11 cellular contexts compared by ENCODE assay signal in the genomic region with DNA sequence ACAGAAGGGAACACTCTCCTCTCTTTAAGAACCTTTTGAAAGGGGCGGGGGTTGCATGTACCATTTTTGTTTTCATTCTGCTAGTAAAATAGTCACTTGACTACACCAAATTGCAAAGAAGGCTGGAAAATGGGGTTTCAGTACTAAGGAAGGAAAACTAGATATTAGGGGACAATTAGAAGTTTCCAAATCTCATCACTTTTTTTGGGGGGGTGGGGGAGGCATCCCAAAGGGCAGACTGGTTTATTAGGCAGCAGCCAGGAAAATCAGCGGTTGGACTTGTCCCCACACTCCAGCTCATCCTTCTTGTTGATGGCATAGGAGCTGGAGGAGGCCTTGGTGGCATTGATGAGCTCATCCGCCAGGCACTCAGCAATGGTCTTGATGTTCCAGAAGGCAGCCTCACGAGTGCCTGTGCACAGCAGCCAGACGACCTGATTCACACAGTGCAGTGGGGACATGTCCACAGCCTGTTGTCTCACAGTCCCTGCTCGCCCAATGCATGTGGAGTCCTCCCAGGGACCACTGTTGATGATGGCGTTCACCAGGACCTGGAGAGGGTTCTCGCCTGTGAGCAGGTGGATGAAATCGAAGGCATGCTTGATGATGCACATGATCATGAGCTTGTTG. TPM values are rescaled to one million over a fixed set of nuclear protein-coding genes. Genes with fewer than 3 reads are reported as not detected.
A peak's percentile ranks its signal among the peaks of the same experiment; 100 is the strongest.
DNase-seq lines count a peak whose midpoint lies in the region; ATAC-seq, FAIRE-seq and TF ChIP-seq lines count a peak whose summit lies in the region.
"Had no signal": no experiment of that assay in that cellular context is flagged by ENCODE, and none has a peak within 500 bp of the region (broad histone marks: within the 10 kb centered on the region; RNA-seq: fewer than 3 reads in every experiment).

No MANE protein-coding gene starts in this region.

- H3K27me3 ChIP-seq in CD8-positive, alpha-beta memory T cell (ENCODE audit: insufficient read depth, low read length, poor library complexity, severe bottlenecking) = no peaks in the 10 kb centered on the region
- H3K27me3 ChIP-seq in H9 (ENCODE audit: insufficient read depth, low read length) (no peaks in the 10 kb centered on the region), heart right ventricle (no peaks in the 10 kb centered on the region), pancreas (no peaks in the 10 kb centered on the region)

- H3K56ac ChIP-seq in H9 (ENCODE audit: insufficient read length, low read depth, low read length) = no peak overlapping the region

- no peak overlapping the region for H3K4me2 ChIP-seq in H9 (ENCODE audit: insufficient read depth, insufficient read length, low read length)

- no peaks in the 10 kb centered on the region for H3K27me3 Mint-ChIP-seq in CD8-positive, alpha-beta memory T cell
- peaks cover 2% of the 10 kb centered on the region; the same call in 1 of the 2 replicates for H3K27me3 Mint-ChIP-seq in H9 (ENCODE audit: low read depth)
- H3K27me3 Mint-ChIP-seq in activated naive CD8-positive, alpha-beta T cell treated with anti-CD3 and anti-CD28 coated beads, Interleukin-2, amount 10 ng/mL, durations not matched to agents 7 days and 5 days = peaks cover 3% of the 10 kb centered on the region
- no peaks in the 10 kb centered on the region for H3K27me3 Mint-ChIP-seq in naive thymus-derived CD8-positive, alpha-beta T cell

- H3K23ac ChIP-seq in H9 (ENCODE audit: insufficient read length, low read depth, low read length) = no peak overlapping the region

- H3K9ac ChIP-seq in H9 (ENCODE audit: extremely low read depth, insufficient read length, low read length) = no peak overlapping the region

- no peak overlapping the region for H3T11ph ChIP-seq in H9 (ENCODE audit: low read length)

- FAIRE-seq in pancreas (lab: Jason Lieb, UNC) = no peak

- no peak overlapping the region for H2AK5ac ChIP-seq in H9 (ENCODE audit: insufficient read length, low read length)

- H4K5ac ChIP-seq in H9 (ENCODE audit: insufficient read length, low read depth, low read length) = no peak overlapping the region

- DNase-seq in CD8-positive, alpha-beta memory T cell = no peak
- DNase-seq in H9 (no peak), heart right ventricle (no peak), pancreas (no peak)
- no peak for DNase-seq in activated naive CD8-positive, alpha-beta T cell treated with anti-CD3 and anti-CD28 coated beads, Interleukin-2, amount 10 ng/mL, durations not matched to agents 7 days and 5 days
- no peak for DNase-seq in naive thymus-derived CD8-positive, alpha-beta T cell
- DNase-seq: amniotic stem cell, NCI-H2081 had no signal

- H4K8ac ChIP-seq in H9 (replicated peaks; ENCODE audit: insufficient read length, low read depth, low read length) = no peak overlapping the region

- H2BK15ac ChIP-seq in H9 (ENCODE audit: low read depth, low read length) = no peak overlapping the region

- POLR2A ChIA-PET in CD8-positive, alpha-beta memory T cell (lab: Charles Lee) = interaction anchor here (0.9 to 2.7 kb wide), 2 partner anchors 48 to 61 kb away, joined by 5 to 56 read pairs; a partner anchor contains a TSS
- POLR2A ChIA-PET in activated naive CD8-positive, alpha-beta T cell treated with anti-CD3 and anti-CD28 coated beads, Interleukin-2, amount 10 ng/mL, durations not matched to agents 7 days and 5 days (lab: Charles Lee) = interaction anchor here (2.9 to 4.0 kb wide), 2 partner anchors 9 to 62 kb away, joined by 33 to 95 read pairs; a partner anchor contains a TSS
- POLR2A ChIA-PET in naive thymus-derived CD8-positive, alpha-beta T cell (lab: Charles Lee) = interaction anchor here (0.9 to 4.1 kb wide), 7 partner anchors 9 to 753 kb away, joined by 3 to 112 read pairs (median 6); a partner anchor contains a TSS

- no CpG with 5 or more reads among the region's 9 CpGs for WGBS in H9 (ENCODE audit: extremely low coverage, insufficient read length, low lambda C conversion rate)
- WGBS in heart right ventricle, 2 donors = 81 to 85% methylated on average over 9 of the region's 9 CpGs
- 86 to 92% methylated on average over 9 of the region's 9 CpGs for WGBS in pancreas, 2 donors

- no peak overlapping the region for H2AFZ ChIP-seq in H9 (ENCODE audit: low read length)

- no peak overlapping the region for H4K91ac ChIP-seq in H9 (ENCODE audit: insufficient read length, low read depth, low read length)

- no peak for TF ChIP-seq CTCF in H9 (conservative IDR thresholded peaks at IDR 0.05)
- TF ChIP-seq CTCF in heart right ventricle (IDR thresholded peaks at IDR 0.05) = no peak
- no peak for TF ChIP-seq CTCF in pancreas (IDR thresholded peaks at IDR 0.05)

- H3K18ac ChIP-seq in H9 (ENCODE audit: insufficient read length, low read depth, low read length) = no peak overlapping the region

- no peaks in the 10 kb centered on the region for H3K9me3 Mint-ChIP-seq in CD8-positive, alpha-beta memory T cell
- no peaks in the 10 kb centered on the region for H3K9me3 Mint-ChIP-seq in H9
- H3K9me3 Mint-ChIP-seq in activated naive CD8-positive, alpha-beta T cell treated with anti-CD3 and anti-CD28 coated beads, Interleukin-2, amount 10 ng/mL, durations not matched to agents 7 days and 5 days = no peaks in the 10 kb centered on the region
- no peaks in the 10 kb centered on the region for H3K9me3 Mint-ChIP-seq in naive thymus-derived CD8-positive, alpha-beta T cell

- ATAC-seq in activated naive CD8-positive, alpha-beta T cell treated with anti-CD3 and anti-CD28 coated beads, Interleukin-2, amount 10 ng/mL, durations not matched to agents 7 days and 5 days (ENCODE audit: low read depth) = no peak
- ATAC-seq in naive thymus-derived CD8-positive, alpha-beta T cell = no peak
- no peak for ATAC-seq in heart right ventricle
- no peak for ATAC-seq in GM18907 (IDR thresholded peaks at IDR 0.05; ENCODE audit: unreplicated experiment)
- no peak for ATAC-seq in GM21619 (IDR thresholded peaks at IDR 0.05; ENCODE audit: unreplicated experiment)
- no peak for ATAC-seq in pancreas

- H3K14ac ChIP-seq in H9 (ENCODE audit: insufficient read depth, low read length) = no peak overlapping the region

- no peak overlapping the region for H2BK20ac ChIP-seq in H9 (ENCODE audit: low read depth, low read length, poor library complexity, severe bottlenecking)

- no peak overlapping the region for H3K4ac ChIP-seq in H9 (ENCODE audit: low read depth, low read length)

- intact Hi-C loops in heart right ventricle (cut with DNase I) (no loop called here), pancreas (cut with DNase I) (no loop called here)

- H2BK120ac ChIP-seq in H9 (ENCODE audit: low read depth, low read length, poor library complexity, severe bottlenecking) = no peak overlapping the region

- peaks cover 20% of the 10 kb centered on the region for H3K23me2 ChIP-seq in H9 (ENCODE audit: insufficient read length, low read depth, low read length, poor library complexity, severe bottlenecking)

- H2BK12ac ChIP-seq in H9 (ENCODE audit: insufficient read length, low read depth, low read length) = no peak overlapping the region

- peaks cover 0 to 11% (median 0%) of the 10 kb centered on the region in 3 donors for H3K36me3 Mint-ChIP-seq in CD8-positive, alpha-beta memory T cell
- no peaks in the 10 kb centered on the region; a peak in 2 of 7 replicates for H3K36me3 Mint-ChIP-seq in H9 (ENCODE audit: insufficient read depth in 1 of 3, low read depth in 3 of 3)
- no peaks in the 10 kb centered on the region for H3K36me3 Mint-ChIP-seq in activated naive CD8-positive, alpha-beta T cell treated with anti-CD3 and anti-CD28 coated beads, Interleukin-2, amount 10 ng/mL, durations not matched to agents 7 days and 5 days
- peaks cover 0 to 2% (median 0%) of the 10 kb centered on the region in 3 donors for H3K36me3 Mint-ChIP-seq in naive thymus-derived CD8-positive, alpha-beta T cell

- no peak overlapping the region for H3K4me3 ChIP-seq in CD8-positive, alpha-beta memory T cell (ENCODE audit: low read length)
- H3K4me3 ChIP-seq in heart right ventricle = no peak overlapping the region
- H3K4me3 ChIP-seq in pancreas = peak overlapping the region in 1 of 4 donors; percentile 90

- no peak overlapping the region for H2BK5ac ChIP-seq in H9 (ENCODE audit: insufficient read length, low read length)

- peaks cover 24 to 29% (median 27%) of the 10 kb centered on the region in 3 donors for H3K4me1 Mint-ChIP-seq in CD8-positive, alpha-beta memory T cell
- peaks cover 6 to 8% of the 10 kb centered on the region in 2 experiments for H3K4me1 Mint-ChIP-seq in H9
- peaks cover 18% of the 10 kb centered on the region for H3K4me1 Mint-ChIP-seq in activated naive CD8-positive, alpha-beta T cell treated with anti-CD3 and anti-CD28 coated beads, Interleukin-2, amount 10 ng/mL, durations not matched to agents 7 days and 5 days
- peaks cover 11 to 32% (median 21%) of the 10 kb centered on the region in 4 donors for H3K4me1 Mint-ChIP-seq in naive thymus-derived CD8-positive, alpha-beta T cell

- peaks cover 11% of the 10 kb centered on the region for H3K4me1 ChIP-seq in CD8-positive, alpha-beta memory T cell (ENCODE audit: insufficient read depth, low read length)
- H3K4me1 ChIP-seq in H9 (ENCODE audit: insufficient read depth, low read length) (peaks cover 2% of the 10 kb centered on the region; the same call in 1 of the 2 replicates), heart right ventricle (peaks cover 0 to 31% (median 16%) of the 10 kb centered on the region in 9 donors), pancreas (peaks cover 0 to 6% (median 4%) of the 10 kb centered on the region in 3 donors)

- peak overlapping the region in 5 of 8 donors; percentile 12 to 96 (median 43) for H3K27ac Mint-ChIP-seq in CD8-positive, alpha-beta memory T cell
- H3K27ac Mint-ChIP-seq in H9 = no peak overlapping the region
- H3K27ac Mint-ChIP-seq in activated naive CD8-positive, alpha-beta T cell treated with anti-CD3 and anti-CD28 coated beads, Interleukin-2, amount 10 ng/mL, durations not matched to agents 7 days and 5 days = no peak overlapping the region
- H3K27ac Mint-ChIP-seq in naive thymus-derived CD8-positive, alpha-beta T cell = peak overlapping the region in 5 of 10 donors; percentile 15 to 98 (median 96)

- H3K9me3 ChIP-seq in CD8-positive, alpha-beta memory T cell (ENCODE audit: low read length) = no peaks in the 10 kb centered on the region
- H3K9me3 ChIP-seq in H9 (ENCODE audit: control insufficient read depth, low read depth, low read length) (no peaks in the 10 kb centered on the region), heart right ventricle (no peaks in the 10 kb centered on the region), pancreas (no peaks in the 10 kb centered on the region)
- H3K9me3 ChIP-seq: thoracic aorta had no signal

- no peaks in the 10 kb centered on the region for H3K36me3 ChIP-seq in CD8-positive, alpha-beta memory T cell (ENCODE audit: insufficient read depth, low read length)
- H3K36me3 ChIP-seq in heart right ventricle = no peaks in the 10 kb centered on the region
- no peaks in the 10 kb centered on the region for H3K36me3 ChIP-seq in pancreas
- H3K36me3 ChIP-seq: thoracic aorta had no signal

- H3K79me2 ChIP-seq in H9 (ENCODE audit: insufficient read depth, low read length) = no peaks in the 10 kb centered on the region

- H3K79me1 ChIP-seq in H9 (ENCODE audit: insufficient read depth, low read depth, low read length, poor library complexity, severe bottlenecking) = peaks cover 2% of the 10 kb centered on the region

- CTCF ChIA-PET in CD8-positive, alpha-beta memory T cell (lab: Charles Lee) = interaction anchor here (0.8 to 2.4 kb wide), 4 partner anchors 9 to 710 kb away, joined by 3 to 22 read pairs (median 5); a partner anchor contains a TSS

- no peak overlapping the region for H3K27ac ChIP-seq in CD8-positive, alpha-beta memory T cell (ENCODE audit: low read depth, low read length)
- no peak overlapping the region for H3K27ac ChIP-seq in H9 (ENCODE audit: insufficient read length, low read depth, low read length)
- H3K27ac ChIP-seq in heart right ventricle = no peak overlapping the region
- no peak overlapping the region for H3K27ac ChIP-seq in pancreas

- H3K4me3 Mint-ChIP-seq in CD8-positive, alpha-beta memory T cell = peak overlapping the region; percentile 24 to 95 (median 93)
- peak overlapping the region; percentile 83 to 95; a peak in 4 of 5 replicates for H3K4me3 Mint-ChIP-seq in H9
- peak overlapping the region; percentile 96 for H3K4me3 Mint-ChIP-seq in activated naive CD8-positive, alpha-beta T cell treated with anti-CD3 and anti-CD28 coated beads, Interleukin-2, amount 10 ng/mL, durations not matched to agents 7 days and 5 days
- H3K4me3 Mint-ChIP-seq in naive thymus-derived CD8-positive, alpha-beta T cell = peak overlapping the region in 8 of 10 donors; percentile 81 to 97 (median 93)

- no peaks in the 10 kb centered on the region for H4K20me1 ChIP-seq in H9 (ENCODE audit: control insufficient read depth, insufficient read depth, insufficient read length)

RNA-seq across cellular contexts. Expression of a gene that starts 1.7 kb away (rescaled TPM):
- 10 to 100 TPM; 29.2 to 29.4 TPM for total RNA-seq in CD8-positive, alpha-beta memory T cell
- 56.2 TPM for polyA plus RNA-seq in CD8-positive, alpha-beta memory T cell
- total RNA-seq in H9 (2021) = 14.8 and 17.6 TPM in 2 replicates
- total RNA-seq in activated naive CD8-positive, alpha-beta T cell treated with anti-CD3 and anti-CD28 coated beads, Interleukin-2, amount 10 ng/mL, durations not matched to agents 7 days and 5 days = 10 to 100 TPM; 72.6 to 80.3 TPM
- total RNA-seq in naive thymus-derived CD8-positive, alpha-beta T cell = 100 to 1,000 TPM; 149 to 160 TPM
- 10 to 100 TPM; 42.3 to 47.9 (median 45.4) TPM for polyA plus RNA-seq in naive thymus-derived CD8-positive, alpha-beta T cell
- 10 to 100 TPM; 26.7 to 40.7 (median 29.6) TPM for total RNA-seq in heart right ventricle
- 10 to 100 TPM; 43.3 to 71.4 TPM for polyA plus RNA-seq in heart right ventricle
- total RNA-seq in pancreas = 10 to 100 TPM; 11.5 to 31.1 (median 16.7) TPM
- 10 to 100 TPM; 59.3 to 96.1 TPM for polyA plus RNA-seq in pancreas

RNA-seq across cellular contexts. Expression of a gene that starts 10.1 kb away (rescaled TPM):
- total RNA-seq in CD8-positive, alpha-beta memory T cell = under 1 TPM; 0.60 to 0.63 TPM
- 1.7 TPM for polyA plus RNA-seq in CD8-positive, alpha-beta memory T cell
- 3.4 and 3.7 TPM in 2 replicates for total RNA-seq in H9 (2021)
- 1 to 10 TPM; 1.2 to 1.5 TPM for total RNA-seq in activated naive CD8-positive, alpha-beta T cell treated with anti-CD3 and anti-CD28 coated beads, Interleukin-2, amount 10 ng/mL, durations not matched to agents 7 days and 5 days
- total RNA-seq in naive thymus-derived CD8-positive, alpha-beta T cell = 1 to 10 TPM; 1.6 to 2.1 TPM
- polyA plus RNA-seq in naive thymus-derived CD8-positive, alpha-beta T cell = 1 to 10 TPM in 1 of 3 donors, under 1 TPM in 2; 0.89 to 1.8 (median 0.94) TPM
- total RNA-seq in heart right ventricle = 10 to 100 TPM in 1 of 10 donors, 1 to 10 TPM in 9; 4.5 to 10.1 (median 6.9) TPM
- polyA plus RNA-seq in heart right ventricle = 1 to 10 TPM; 2.2 to 4.2 TPM
- 1 to 10 TPM in 4 of 6 donors, under 1 TPM in 2; 0.73 to 2.0 (median 1.2) TPM for total RNA-seq in pancreas
- 1 to 10 TPM; 1.1 to 1.6 TPM for polyA plus RNA-seq in pancreas

Comparison
In these comparisons a context has a peak if more than half of its experiments do, and no peak if none do; other contexts are left out.
1. H3K27ac Mint-ChIP-seq: peak in CD8-positive, alpha-beta memory T cell (5 of 8); none in H9 (0 of 3) and activated naive CD8-positive, alpha-beta T cell treated with anti-CD3 and anti-CD28 coated beads, Interleukin-2, amount 10 ng/mL, durations not matched to agents 7 days and 5 days (single experiment).
2. Peak in every context shown above with its lines, with median percentiles within 50 percentile points of each other: H3K4me3 Mint-ChIP-seq.